ENCODE assay signal across 1 cellular context in the genomic region with DNA sequence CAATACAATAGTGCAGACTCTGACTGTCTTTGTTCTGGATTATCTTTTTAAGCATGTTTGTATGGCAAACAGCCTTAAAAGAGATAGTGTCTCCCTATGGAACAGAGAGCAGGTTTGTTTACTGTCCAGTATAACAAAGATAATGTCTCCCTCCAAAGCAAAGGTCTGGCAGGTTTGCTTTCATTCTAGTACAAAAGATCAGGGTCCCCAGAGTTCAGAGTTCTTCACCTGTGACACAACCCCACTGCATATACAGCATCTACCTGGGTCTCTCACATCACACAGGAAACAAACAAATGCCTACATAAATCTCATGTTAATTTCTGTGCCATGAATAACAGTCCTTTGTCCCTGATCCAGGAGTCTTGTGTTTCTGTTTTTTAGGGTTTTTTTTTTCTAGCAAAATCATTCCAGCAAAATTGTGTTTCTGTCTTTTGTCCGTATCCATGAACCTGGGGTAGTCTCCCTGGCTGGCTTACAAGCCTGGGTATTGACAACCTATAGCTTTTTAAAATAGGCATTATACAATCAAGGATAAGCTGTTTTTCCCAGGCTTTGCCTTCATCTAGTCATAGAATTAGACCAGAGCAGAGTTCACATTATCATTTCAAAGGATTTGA.
A peak's percentile ranks its signal among the peaks of the same experiment; 100 is the strongest.
TF ChIP-seq lines count a peak whose summit lies in the region.

No MANE protein-coding gene starts in this region.

TF ChIP-seq in HepG2, 621 proteins besides CTCF, POLR2A, EP300 and RAD21 (continued from another document and continues in another):
- TF ChIP-seq, protein P1, sequence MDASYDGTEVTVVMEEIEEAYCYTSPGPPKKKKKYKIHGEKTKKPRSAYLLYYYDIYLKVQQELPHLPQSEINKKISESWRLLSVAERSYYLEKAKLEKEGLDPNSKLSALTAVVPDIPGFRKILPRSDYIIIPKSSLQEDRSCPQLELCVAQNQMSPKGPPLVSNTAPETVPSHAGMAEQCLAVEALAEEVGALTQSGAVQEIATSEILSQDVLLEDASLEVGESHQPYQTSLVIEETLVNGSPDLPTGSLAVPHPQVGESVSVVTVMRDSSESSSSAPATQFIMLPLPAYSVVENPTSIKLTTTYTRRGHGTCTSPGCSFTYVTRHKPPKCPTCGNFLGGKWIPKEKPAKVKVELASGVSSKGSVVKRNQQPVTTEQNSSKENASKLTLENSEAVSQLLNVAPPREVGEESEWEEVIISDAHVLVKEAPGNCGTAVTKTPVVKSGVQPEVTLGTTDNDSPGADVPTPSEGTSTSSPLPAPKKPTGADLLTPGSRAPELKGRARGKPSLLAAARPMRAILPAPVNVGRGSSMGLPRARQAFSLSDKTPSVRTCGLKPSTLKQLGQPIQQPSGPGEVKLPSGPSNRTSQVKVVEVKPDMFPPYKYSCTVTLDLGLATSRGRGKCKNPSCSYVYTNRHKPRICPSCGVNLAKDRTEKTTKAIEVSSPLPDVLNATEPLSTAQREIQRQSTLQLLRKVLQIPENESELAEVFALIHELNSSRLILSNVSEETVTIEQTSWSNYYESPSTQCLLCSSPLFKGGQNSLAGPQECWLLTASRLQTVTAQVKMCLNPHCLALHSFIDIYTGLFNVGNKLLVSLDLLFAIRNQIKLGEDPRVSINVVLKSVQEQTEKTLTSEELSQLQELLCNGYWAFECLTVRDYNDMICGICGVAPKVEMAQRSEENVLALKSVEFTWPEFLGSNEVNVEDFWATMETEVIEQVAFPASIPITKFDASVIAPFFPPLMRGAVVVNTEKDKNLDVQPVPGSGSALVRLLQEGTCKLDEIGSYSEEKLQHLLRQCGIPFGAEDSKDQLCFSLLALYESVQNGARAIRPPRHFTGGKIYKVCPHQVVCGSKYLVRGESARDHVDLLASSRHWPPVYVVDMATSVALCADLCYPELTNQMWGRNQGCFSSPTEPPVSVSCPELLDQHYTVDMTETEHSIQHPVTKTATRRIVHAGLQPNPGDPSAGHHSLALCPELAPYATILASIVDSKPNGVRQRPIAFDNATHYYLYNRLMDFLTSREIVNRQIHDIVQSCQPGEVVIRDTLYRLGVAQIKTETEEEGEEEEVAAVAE (CRISPR knock-in tag; IDR thresholded peaks at IDR 0.05; ENCODE audit: borderline replicate concordance): no peak
- TF ChIP-seq, protein P2, sequence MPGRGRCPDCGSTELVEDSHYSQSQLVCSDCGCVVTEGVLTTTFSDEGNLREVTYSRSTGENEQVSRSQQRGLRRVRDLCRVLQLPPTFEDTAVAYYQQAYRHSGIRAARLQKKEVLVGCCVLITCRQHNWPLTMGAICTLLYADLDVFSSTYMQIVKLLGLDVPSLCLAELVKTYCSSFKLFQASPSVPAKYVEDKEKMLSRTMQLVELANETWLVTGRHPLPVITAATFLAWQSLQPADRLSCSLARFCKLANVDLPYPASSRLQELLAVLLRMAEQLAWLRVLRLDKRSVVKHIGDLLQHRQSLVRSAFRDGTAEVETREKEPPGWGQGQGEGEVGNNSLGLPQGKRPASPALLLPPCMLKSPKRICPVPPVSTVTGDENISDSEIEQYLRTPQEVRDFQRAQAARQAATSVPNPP (CRISPR knock-in tag; IDR thresholded peaks at IDR 0.05): no peak
- TF ChIP-seq ATAD3A (CRISPR knock-in tag; IDR thresholded peaks at IDR 0.05) (no peak), RARA (CRISPR knock-in tag; IDR thresholded peaks at IDR 0.05) (peak; percentile 91), ZNF143 (CRISPR knock-in tag; IDR thresholded peaks at IDR 0.05) (no peak), RXRB (CRISPR knock-in tag; IDR thresholded peaks at IDR 0.05; ENCODE audit: borderline replicate concordance) (peak; percentile 81), PRPF4 (IDR thresholded peaks at IDR 0.05; ENCODE audit: low read depth, low read length, poor library complexity, severe bottlenecking) (no peak), ZNF10 (CRISPR knock-in tag; IDR thresholded peaks at IDR 0.05; ENCODE audit: borderline replicate concordance, low read depth) (no peak), GPN1 (CRISPR knock-in tag; IDR thresholded peaks at IDR 0.05; ENCODE audit: borderline replicate concordance) (no peak), ZNF326 (CRISPR knock-in tag; IDR thresholded peaks at IDR 0.05; ENCODE audit: borderline replicate concordance) (no peak), MXI1 (IDR thresholded peaks at IDR 0.05; ENCODE audit: borderline replicate concordance, low read depth, low read length) (no peak), ZNF335 (CRISPR knock-in tag; IDR thresholded peaks at IDR 0.05) (no peak), MYNN (CRISPR knock-in tag; IDR thresholded peaks at IDR 0.05; ENCODE audit: low read depth) (no peak), EZH2 (conservative IDR thresholded peaks at IDR 0.05; ENCODE audit: low read depth, low read length) (no peak), MXD4 (CRISPR knock-in tag; IDR thresholded peaks at IDR 0.05) (no peak), EED (CRISPR knock-in tag; IDR thresholded peaks at IDR 0.05) (no peak), ZNF562 (CRISPR knock-in tag; IDR thresholded peaks at IDR 0.05; ENCODE audit: borderline replicate concordance) (no peak), ERF (CRISPR knock-in tag; IDR thresholded peaks at IDR 0.05) (peak; percentile 41; the same call in 1 of the 2 replicates), MED1 (CRISPR knock-in tag; IDR thresholded peaks at IDR 0.05) (peak; percentile 75), ZMYM3 (CRISPR knock-in tag; IDR thresholded peaks at IDR 0.05) (no peak), BRD4 (CRISPR knock-in tag; IDR thresholded peaks at IDR 0.05) (no peak)
- TF ChIP-seq, protein P3, sequence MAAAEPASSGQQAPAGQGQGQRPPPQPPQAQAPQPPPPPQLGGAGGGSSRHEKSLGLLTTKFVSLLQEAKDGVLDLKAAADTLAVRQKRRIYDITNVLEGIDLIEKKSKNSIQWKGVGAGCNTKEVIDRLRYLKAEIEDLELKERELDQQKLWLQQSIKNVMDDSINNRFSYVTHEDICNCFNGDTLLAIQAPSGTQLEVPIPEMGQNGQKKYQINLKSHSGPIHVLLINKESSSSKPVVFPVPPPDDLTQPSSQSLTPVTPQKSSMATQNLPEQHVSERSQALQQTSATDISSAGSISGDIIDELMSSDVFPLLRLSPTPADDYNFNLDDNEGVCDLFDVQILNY (CRISPR knock-in tag; conservative IDR thresholded peaks at IDR 0.05): no peak
- TF ChIP-seq, protein P4, sequence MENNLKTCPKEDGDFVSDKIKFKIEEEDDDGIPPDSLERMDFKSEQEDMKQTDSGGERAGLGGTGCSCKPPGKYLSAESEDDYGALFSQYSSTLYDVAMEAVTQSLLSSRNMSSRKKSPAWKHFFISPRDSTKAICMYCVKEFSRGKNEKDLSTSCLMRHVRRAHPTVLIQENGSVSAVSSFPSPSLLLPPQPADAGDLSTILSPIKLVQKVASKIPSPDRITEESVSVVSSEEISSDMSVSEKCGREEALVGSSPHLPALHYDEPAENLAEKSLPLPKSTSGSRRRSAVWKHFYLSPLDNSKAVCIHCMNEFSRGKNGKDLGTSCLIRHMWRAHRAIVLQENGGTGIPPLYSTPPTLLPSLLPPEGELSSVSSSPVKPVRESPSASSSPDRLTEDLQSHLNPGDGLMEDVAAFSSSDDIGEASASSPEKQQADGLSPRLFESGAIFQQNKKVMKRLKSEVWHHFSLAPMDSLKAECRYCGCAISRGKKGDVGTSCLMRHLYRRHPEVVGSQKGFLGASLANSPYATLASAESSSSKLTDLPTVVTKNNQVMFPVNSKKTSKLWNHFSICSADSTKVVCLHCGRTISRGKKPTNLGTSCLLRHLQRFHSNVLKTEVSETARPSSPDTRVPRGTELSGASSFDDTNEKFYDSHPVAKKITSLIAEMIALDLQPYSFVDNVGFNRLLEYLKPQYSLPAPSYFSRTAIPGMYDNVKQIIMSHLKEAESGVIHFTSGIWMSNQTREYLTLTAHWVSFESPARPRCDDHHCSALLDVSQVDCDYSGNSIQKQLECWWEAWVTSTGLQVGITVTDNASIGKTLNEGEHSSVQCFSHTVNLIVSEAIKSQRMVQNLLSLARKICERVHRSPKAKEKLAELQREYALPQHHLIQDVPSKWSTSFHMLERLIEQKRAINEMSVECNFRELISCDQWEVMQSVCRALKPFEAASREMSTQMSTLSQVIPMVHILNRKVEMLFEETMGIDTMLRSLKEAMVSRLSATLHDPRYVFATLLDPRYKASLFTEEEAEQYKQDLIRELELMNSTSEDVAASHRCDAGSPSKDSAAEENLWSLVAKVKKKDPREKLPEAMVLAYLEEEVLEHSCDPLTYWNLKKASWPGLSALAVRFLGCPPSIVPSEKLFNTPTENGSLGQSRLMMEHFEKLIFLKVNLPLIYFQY (CRISPR knock-in tag; IDR thresholded peaks at IDR 0.05; ENCODE audit: borderline replicate concordance): peak; percentile 38; the same call in 1 of the 2 replicates
- TF ChIP-seq, protein P5, sequence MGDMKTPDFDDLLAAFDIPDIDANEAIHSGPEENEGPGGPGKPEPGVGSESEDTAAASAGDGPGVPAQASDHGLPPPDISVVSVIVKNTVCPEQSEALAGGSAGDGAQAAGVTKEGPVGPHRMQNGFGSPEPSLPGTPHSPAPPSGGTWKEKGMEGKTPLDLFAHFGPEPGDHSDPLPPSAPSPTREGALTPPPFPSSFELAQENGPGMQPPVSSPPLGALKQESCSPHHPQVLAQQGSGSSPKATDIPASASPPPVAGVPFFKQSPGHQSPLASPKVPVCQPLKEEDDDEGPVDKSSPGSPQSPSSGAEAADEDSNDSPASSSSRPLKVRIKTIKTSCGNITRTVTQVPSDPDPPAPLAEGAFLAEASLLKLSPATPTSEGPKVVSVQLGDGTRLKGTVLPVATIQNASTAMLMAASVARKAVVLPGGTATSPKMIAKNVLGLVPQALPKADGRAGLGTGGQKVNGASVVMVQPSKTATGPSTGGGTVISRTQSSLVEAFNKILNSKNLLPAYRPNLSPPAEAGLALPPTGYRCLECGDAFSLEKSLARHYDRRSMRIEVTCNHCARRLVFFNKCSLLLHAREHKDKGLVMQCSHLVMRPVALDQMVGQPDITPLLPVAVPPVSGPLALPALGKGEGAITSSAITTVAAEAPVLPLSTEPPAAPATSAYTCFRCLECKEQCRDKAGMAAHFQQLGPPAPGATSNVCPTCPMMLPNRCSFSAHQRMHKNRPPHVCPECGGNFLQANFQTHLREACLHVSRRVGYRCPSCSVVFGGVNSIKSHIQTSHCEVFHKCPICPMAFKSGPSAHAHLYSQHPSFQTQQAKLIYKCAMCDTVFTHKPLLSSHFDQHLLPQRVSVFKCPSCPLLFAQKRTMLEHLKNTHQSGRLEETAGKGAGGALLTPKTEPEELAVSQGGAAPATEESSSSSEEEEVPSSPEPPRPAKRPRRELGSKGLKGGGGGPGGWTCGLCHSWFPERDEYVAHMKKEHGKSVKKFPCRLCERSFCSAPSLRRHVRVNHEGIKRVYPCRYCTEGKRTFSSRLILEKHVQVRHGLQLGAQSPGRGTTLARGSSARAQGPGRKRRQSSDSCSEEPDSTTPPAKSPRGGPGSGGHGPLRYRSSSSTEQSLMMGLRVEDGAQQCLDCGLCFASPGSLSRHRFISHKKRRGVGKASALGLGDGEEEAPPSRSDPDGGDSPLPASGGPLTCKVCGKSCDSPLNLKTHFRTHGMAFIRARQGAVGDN (CRISPR knock-in tag; IDR thresholded peaks at IDR 0.05): no peak
- TF ChIP-seq, protein P6, sequence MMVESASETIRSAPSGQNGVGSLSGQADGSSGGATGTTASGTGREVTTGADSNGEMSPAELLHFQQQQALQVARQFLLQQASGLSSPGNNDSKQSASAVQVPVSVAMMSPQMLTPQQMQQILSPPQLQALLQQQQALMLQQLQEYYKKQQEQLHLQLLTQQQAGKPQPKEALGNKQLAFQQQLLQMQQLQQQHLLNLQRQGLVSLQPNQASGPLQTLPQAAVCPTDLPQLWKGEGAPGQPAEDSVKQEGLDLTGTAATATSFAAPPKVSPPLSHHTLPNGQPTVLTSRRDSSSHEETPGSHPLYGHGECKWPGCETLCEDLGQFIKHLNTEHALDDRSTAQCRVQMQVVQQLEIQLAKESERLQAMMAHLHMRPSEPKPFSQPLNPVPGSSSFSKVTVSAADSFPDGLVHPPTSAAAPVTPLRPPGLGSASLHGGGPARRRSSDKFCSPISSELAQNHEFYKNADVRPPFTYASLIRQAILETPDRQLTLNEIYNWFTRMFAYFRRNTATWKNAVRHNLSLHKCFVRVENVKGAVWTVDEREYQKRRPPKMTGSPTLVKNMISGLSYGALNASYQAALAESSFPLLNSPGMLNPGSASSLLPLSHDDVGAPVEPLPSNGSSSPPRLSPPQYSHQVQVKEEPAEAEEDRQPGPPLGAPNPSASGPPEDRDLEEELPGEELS (CRISPR knock-in tag; IDR thresholded peaks at IDR 0.05): peak; percentile 98
- TF ChIP-seq, protein P7, sequence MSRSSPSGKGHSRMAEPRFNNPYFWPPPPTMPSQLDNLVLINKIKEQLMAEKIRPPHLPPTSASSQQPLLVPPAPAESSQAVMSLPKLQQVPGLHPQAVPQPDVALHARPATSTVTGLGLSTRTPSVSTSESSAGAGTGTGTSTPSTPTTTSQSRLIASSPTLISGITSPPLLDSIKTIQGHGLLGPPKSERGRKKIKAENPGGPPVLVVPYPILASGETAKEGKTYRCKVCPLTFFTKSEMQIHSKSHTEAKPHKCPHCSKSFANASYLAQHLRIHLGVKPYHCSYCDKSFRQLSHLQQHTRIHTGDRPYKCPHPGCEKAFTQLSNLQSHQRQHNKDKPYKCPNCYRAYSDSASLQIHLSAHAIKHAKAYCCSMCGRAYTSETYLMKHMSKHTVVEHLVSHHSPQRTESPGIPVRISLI (CRISPR knock-in tag; IDR thresholded peaks at IDR 0.05; ENCODE audit: borderline replicate concordance): peak; percentile 87
- TF ChIP-seq, protein P8, sequence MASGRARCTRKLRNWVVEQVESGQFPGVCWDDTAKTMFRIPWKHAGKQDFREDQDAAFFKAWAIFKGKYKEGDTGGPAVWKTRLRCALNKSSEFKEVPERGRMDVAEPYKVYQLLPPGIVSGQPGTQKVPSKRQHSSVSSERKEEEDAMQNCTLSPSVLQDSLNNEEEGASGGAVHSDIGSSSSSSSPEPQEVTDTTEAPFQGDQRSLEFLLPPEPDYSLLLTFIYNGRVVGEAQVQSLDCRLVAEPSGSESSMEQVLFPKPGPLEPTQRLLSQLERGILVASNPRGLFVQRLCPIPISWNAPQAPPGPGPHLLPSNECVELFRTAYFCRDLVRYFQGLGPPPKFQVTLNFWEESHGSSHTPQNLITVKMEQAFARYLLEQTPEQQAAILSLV (CRISPR knock-in tag; IDR thresholded peaks at IDR 0.05; ENCODE audit: borderline replicate concordance): no peak
- TF ChIP-seq, protein P9, sequence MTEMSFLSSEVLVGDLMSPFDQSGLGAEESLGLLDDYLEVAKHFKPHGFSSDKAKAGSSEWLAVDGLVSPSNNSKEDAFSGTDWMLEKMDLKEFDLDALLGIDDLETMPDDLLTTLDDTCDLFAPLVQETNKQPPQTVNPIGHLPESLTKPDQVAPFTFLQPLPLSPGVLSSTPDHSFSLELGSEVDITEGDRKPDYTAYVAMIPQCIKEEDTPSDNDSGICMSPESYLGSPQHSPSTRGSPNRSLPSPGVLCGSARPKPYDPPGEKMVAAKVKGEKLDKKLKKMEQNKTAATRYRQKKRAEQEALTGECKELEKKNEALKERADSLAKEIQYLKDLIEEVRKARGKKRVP (CRISPR knock-in tag; IDR thresholded peaks at IDR 0.05): 0 out of 4 replicates have a peak, but pooled peaks of 1 of the 2 experiments have one; percentile 52
- TF ChIP-seq, protein P10, sequence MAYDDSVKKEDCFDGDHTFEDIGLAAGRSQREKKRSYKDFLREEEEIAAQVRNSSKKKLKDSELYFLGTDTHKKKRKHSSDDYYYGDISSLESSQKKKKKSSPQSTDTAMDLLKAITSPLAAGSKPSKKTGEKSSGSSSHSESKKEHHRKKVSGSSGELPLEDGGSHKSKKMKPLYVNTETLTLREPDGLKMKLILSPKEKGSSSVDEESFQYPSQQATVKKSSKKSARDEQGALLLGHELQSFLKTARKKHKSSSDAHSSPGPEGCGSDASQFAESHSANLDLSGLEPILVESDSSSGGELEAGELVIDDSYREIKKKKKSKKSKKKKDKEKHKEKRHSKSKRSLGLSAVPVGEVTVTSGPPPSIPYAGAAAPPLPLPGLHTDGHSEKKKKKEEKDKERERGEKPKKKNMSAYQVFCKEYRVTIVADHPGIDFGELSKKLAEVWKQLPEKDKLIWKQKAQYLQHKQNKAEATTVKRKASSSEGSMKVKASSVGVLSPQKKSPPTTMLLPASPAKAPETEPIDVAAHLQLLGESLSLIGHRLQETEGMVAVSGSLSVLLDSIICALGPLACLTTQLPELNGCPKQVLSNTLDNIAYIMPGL (CRISPR knock-in tag; IDR thresholded peaks at IDR 0.05; ENCODE audit: borderline replicate concordance in 1 of 2, low read depth in 1 of 2): no peak
